ENCODE assay signal across 12 cellular contexts in the genomic region with DNA sequence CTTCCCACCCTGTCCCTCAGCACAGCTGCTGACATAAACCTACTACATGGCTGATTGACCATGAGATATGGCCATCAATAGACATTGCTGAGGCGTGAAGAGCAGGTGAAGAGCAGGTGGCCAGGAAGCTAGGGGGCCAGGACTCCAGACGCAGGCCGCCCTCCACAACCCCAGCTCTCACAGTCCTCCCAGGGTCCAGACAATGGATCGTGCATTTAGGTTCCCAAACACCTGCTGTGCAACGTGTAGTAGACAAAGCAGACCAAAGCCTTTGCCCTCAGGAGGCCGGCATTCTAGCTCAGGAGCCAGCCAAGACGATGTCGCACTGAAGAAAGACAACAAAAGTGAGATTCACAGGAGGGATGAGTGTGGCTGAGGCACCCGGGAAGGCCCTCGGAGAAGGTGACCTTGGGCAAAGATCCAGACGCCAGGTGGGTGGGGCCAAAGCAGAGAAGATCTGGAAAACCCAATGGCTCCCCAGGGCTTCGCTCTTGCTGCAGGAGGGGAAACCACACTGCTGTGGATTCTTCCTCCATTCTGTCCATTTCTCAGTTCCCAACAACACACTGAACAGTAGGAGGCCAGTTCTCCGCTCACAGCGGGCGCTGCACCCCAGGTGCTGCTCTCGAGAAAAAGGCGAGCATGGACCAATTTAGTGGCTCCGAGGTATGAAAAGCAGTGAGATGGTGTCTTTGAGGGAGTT. TPM values are rescaled to one million over a fixed set of nuclear protein-coding genes. Genes with fewer than 3 reads are reported as not detected.
DNase-seq lines count a peak whose midpoint lies in the region; ATAC-seq, FAIRE-seq and TF ChIP-seq lines count a peak whose summit lies in the region.
"Had no signal": no experiment of that assay in that cellular context is flagged by ENCODE, and none has a peak within 500 bp of the region (broad histone marks: within the 10 kb centered on the region; RNA-seq: fewer than 3 reads in every experiment).

No MANE protein-coding gene starts in this region.

- H3K9me3 Mint-ChIP-seq in WTC11 = no peaks in the 10 kb centered on the region
- H3K9me3 Mint-ChIP-seq: T-helper 2 cell treated with Interferon-gamma antibody and Interleukin-4, amounts not matched to agents 5 μg/mL and 100 μg/mL, for 36 hours had no signal

- no peak for ATAC-seq in left ventricle myocardium superior
- ATAC-seq in right lobe of liver = no peak
- no peak for ATAC-seq in WTC11
- ATAC-seq in Right ventricle myocardium superior (ENCODE audit: poor library complexity) = no peak
- ATAC-seq: pancreas had no signal

- WGBS in right lobe of liver (ENCODE audit: insufficient coverage, low coverage, low lambda C conversion rate, missing lambda C conversion rate) = 76% methylated on average over 14 of the region's 18 CpGs

- TF ChIP-seq CTCF in right lobe of liver (IDR thresholded peaks at IDR 0.05) = no peak
- no peak for TF ChIP-seq CTCF in WTC11 (IDR thresholded peaks at IDR 0.05)

- H3K36me3 ChIP-seq in SJCRH30 = no peaks in the 10 kb centered on the region
- no peaks in the 10 kb centered on the region for H3K36me3 ChIP-seq in right lobe of liver
- H3K36me3 ChIP-seq: pancreas had no signal

- no peaks in the 10 kb centered on the region for H3K4me1 ChIP-seq in SJCRH30
- no peaks in the 10 kb centered on the region for H3K4me1 ChIP-seq in right lobe of liver
- H3K4me1 ChIP-seq: pancreas had no signal

- H3K9me3 ChIP-seq in SJCRH30 (replicated peaks) = no peaks in the 10 kb centered on the region
- H3K9me3 ChIP-seq in right lobe of liver = no peaks in the 10 kb centered on the region
- H3K9me3 ChIP-seq: pancreas had no signal

- CTCF ChIA-PET in WTC11 (lab: Charles Lee) = interaction anchor here (0.8 kb wide), 1 partner anchor 147 kb away, joined by 3 read pairs; no protein-coding TSS in a partner anchor

- DNase-seq in cardiac septum (ENCODE audit: low spot score) (peak; percentile 55), left ventricle myocardium superior (no peak), SJCRH30 (peak; percentile 19 to 46), right lobe of liver (peak in 2 of 3 donors; percentile 39 to 40), hippocampal formation (lab: John Stamatoyannopoulos, UW) (no peak), HTR-8/SVneo (ENCODE audit: insufficient read length, low spot score) (no peak), WTC11 (ENCODE audit: low spot score) (no peak), Right ventricle myocardium superior (no peak)
- DNase-seq: stimulated activated CD4-positive, alpha-beta T cell treated with anti-CD3 and anti-CD28 coated beads, Interleukin-4, amount 100 ng/mL, for 1 hour had no signal

- H3K27ac Mint-ChIP-seq in WTC11 = no peak overlapping the region
- H3K27ac Mint-ChIP-seq: T-helper 2 cell treated with Interferon-gamma antibody and Interleukin-4, amounts not matched to agents 5 μg/mL and 100 μg/mL, for 36 hours had no signal

- POLR2A ChIA-PET in WTC11 (lab: Charles Lee) = no interaction called here

- H3K27ac ChIP-seq in SJCRH30 (no peak overlapping the region), right lobe of liver (no peak overlapping the region)
- H3K27ac ChIP-seq: C4-2B, pancreas had no signal

- FAIRE-seq in HTR-8/SVneo (lab: Jason Lieb, UNC) = no peak
- FAIRE-seq: pancreas had no signal

- intact Hi-C loops in cardiac septum (cut with DNase I) (no loop called here), left ventricle myocardium superior (cut with micrococcal nuclease) (no loop called here), right lobe of liver (cut with DNase I) (loop anchor here in 1 of 2 donors (10.0 kb wide), 1 partner anchor 126 kb away; no protein-coding TSS in a partner anchor), Right ventricle myocardium superior (cut with DNase I) (no loop called here)

- no peak overlapping the region for H3K4me3 Mint-ChIP-seq in WTC11
- H3K4me3 Mint-ChIP-seq: T-helper 2 cell treated with Interferon-gamma antibody and Interleukin-4, amounts not matched to agents 5 μg/mL and 100 μg/mL, for 36 hours had no signal

- peaks cover 7% of the 10 kb centered on the region for H3K4me1 Mint-ChIP-seq in WTC11

- H3K27me3 ChIP-seq in SJCRH30 = no peaks in the 10 kb centered on the region
- H3K27me3 ChIP-seq in right lobe of liver = no peaks in the 10 kb centered on the region
- H3K27me3 ChIP-seq: pancreas had no signal

- no peak for TF ChIP-seq POLR2A in right lobe of liver (IDR thresholded peaks at IDR 0.05)

- no peak overlapping the region for H3K4me3 ChIP-seq in SJCRH30
- H3K4me3 ChIP-seq in right lobe of liver = no peak overlapping the region
- H3K4me3 ChIP-seq: pancreas had no signal

- H3K27me3 Mint-ChIP-seq in WTC11 (ENCODE audit: low read depth) = no peaks in the 10 kb centered on the region

- no peaks in the 10 kb centered on the region for H3K36me3 Mint-ChIP-seq in WTC11

TF ChIP-seq in WTC11, 78 proteins besides CTCF, POLR2A, EP300 and RAD21:
- TF ChIP-seq FOXP4 (CRISPR knock-in tag; IDR thresholded peaks at IDR 0.05) (no peak), AR (CRISPR knock-in tag; IDR thresholded peaks at IDR 0.05) (no peak), FOXK1 (CRISPR knock-in tag; IDR thresholded peaks at IDR 0.05) (no peak), IRF1 (CRISPR knock-in tag; IDR thresholded peaks at IDR 0.05) (no peak), EMX1 (CRISPR knock-in tag; IDR thresholded peaks at IDR 0.05) (no peak)
TF ChIP-seq in WTC11: peak in this region for 0.

RNA-seq across cellular contexts. Expression of gene FFAR1, which starts 1.4 kb away (rescaled TPM):
- total RNA-seq in cardiac septum = not detected
- total RNA-seq in left ventricle myocardium superior = not detected
- total RNA-seq in SJCRH30 (2014; rRNA removed; shearing (Covaris generic)) = not detected in 2 replicates
- total RNA-seq in right lobe of liver = not detected
- 0.07 TPM in 1 of 3 replicates, not detected in the others for total RNA-seq in WTC11 (2021)
- not detected for total RNA-seq in Right ventricle myocardium superior

RNA-seq across cellular contexts. Expression of gene FFAR3, which starts 9.2 kb away (rescaled TPM):
- total RNA-seq in cardiac septum = not detected
- not detected for total RNA-seq in left ventricle myocardium superior
- not detected in 2 replicates for total RNA-seq in SJCRH30 (2014; rRNA removed; shearing (Covaris generic))
- under 1 TPM in 1 of 6 experiments, not detected in 5; 0.27 TPM for total RNA-seq in right lobe of liver
- not detected in 3 replicates for total RNA-seq in WTC11 (2021)
- total RNA-seq in Right ventricle myocardium superior = not detected

RNA-seq across cellular contexts. Expression of gene CD22, which starts 20.1 kb away (rescaled TPM):
- total RNA-seq in cardiac septum = 0.70 TPM
- total RNA-seq in left ventricle myocardium superior = 0.52 TPM
- total RNA-seq in SJCRH30 (2014; rRNA removed; shearing (Covaris generic)) = 0.04 TPM in 1 of 2 replicates, not detected in the other
- total RNA-seq in right lobe of liver = 1 to 10 TPM in 3 of 6 experiments, under 1 TPM in 3; 0.39 to 1.3 (median 0.96) TPM
- 0.28 to 1.1 TPM (median 0.55 TPM) in 3 replicates for total RNA-seq in WTC11 (2021)
- total RNA-seq in Right ventricle myocardium superior = 0.56 TPM

RNA-seq across cellular contexts. Expression of gene GPR42, which starts 21.8 kb away (rescaled TPM):
- total RNA-seq in cardiac septum (not detected), left ventricle myocardium superior (not detected), right lobe of liver (not detected), WTC11 (2021) (not detected in 3 replicates), Right ventricle myocardium superior (not detected)
- not detected in 2 replicates for total RNA-seq in SJCRH30 (2014; rRNA removed; shearing (Covaris generic))

RNA-seq across cellular contexts. Expression of gene MAG, which starts 57.1 kb away (rescaled TPM):
- total RNA-seq in cardiac septum = not detected
- not detected for total RNA-seq in left ventricle myocardium superior
- 1.2 and 3.6 TPM in 2 replicates for total RNA-seq in SJCRH30 (2014; rRNA removed; shearing (Covaris generic))
- total RNA-seq in right lobe of liver = under 1 TPM in 1 of 6 experiments, not detected in 5; 0.40 TPM
- 0.23 to 0.53 TPM (median 0.46 TPM) in 3 replicates for total RNA-seq in WTC11 (2021)
- not detected for total RNA-seq in Right ventricle myocardium superior

Comparison
In these comparisons a context has a peak if more than half of its experiments do, and no peak if none do; other contexts are left out.
1. DNase-seq: peak in cardiac septum (single experiment), SJCRH30 (2 of 2) and right lobe of liver (2 of 3); none in left ventricle myocardium superior (single experiment), hippocampal formation (0 of 2), HTR-8/SVneo (single experiment), WTC11 (single experiment) and Right ventricle myocardium superior (single experiment).